In the genomic region with DNA sequence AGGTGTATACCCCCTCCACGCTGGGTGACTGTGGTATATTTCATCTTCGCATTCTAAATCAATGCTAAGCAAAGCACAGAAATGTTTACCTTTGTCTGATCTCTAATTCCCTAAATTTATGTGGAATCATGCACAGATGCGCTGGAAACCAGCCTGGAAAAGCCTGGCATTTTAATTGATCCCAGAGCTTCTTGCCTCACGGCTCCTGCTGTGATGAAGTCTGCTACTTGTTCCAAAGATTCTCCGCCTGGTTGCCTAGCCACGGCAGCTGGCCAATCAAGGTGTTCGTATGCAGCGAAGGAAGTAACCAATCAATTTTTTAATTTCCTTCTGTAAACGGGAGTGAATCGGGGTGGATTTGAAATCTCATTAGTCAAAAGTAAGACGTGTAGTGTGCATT, we compare ENCODE assay signal across 10 cellular contexts.
A peak's percentile ranks its signal among the peaks of the same experiment; 100 is the strongest.
DNase-seq lines count a peak whose midpoint lies in the region; ATAC-seq and TF ChIP-seq lines count a peak whose summit lies in the region.
"Had no signal": no experiment of that assay in that cellular context is flagged by ENCODE, and none has a peak within 500 bp of the region (broad histone marks: within the 10 kb centered on the region; RNA-seq: fewer than 3 reads in every experiment).

No MANE protein-coding gene starts in this region.

- H3K27me3 ChIP-seq in H7 (ENCODE audit: control insufficient read depth, insufficient read depth, low read length) = no peaks in the 10 kb centered on the region
- H3K27me3 ChIP-seq in SJCRH30 = no peaks in the 10 kb centered on the region
- H3K27me3 ChIP-seq in foreskin keratinocyte = no peaks in the 10 kb centered on the region
- H3K27me3 ChIP-seq in prostate gland (replicated peaks; ENCODE audit: insufficient read depth) = no peaks in the 10 kb centered on the region

- TF ChIP-seq CTCF in foreskin keratinocyte (conservative IDR thresholded peaks at IDR 0.05) (no peak), prostate gland (IDR thresholded peaks at IDR 0.05) (no peak)

- H3K4me1 ChIP-seq in SJCRH30 (peaks cover 6% of the 10 kb centered on the region; the same call in 1 of the 2 replicates), foreskin keratinocyte (no peaks in the 10 kb centered on the region), prostate gland (replicated peaks) (no peaks in the 10 kb centered on the region)

- peak; percentile 21 for DNase-seq in H7
- peak in 1 of 2 experiments; percentile 22 for DNase-seq in SJCRH30
- DNase-seq in foreskin keratinocyte = peak in 1 of 2 donors; percentile 55
- DNase-seq in superior temporal gyrus (ENCODE audit: extremely low spot score) = peak; percentile 28
- DNase-seq in prostate gland (ENCODE audit: low spot score) = no peak
- DNase-seq: activated naive CD8-positive, alpha-beta T cell treated with anti-CD3 and anti-CD28 coated beads for 36 hours; left colon; NCI-H1436 had no signal

- no peak overlapping the region for H3K4me3 ChIP-seq in H7 (ENCODE audit: insufficient read depth, low read depth, low read length)
- H3K4me3 ChIP-seq in SJCRH30 = 0 out of 2 replicates have a peak overlapping the region, but pooled peaks have one; percentile 9
- no peak overlapping the region for H3K4me3 ChIP-seq in prostate gland

- H3K9me3 ChIP-seq in SJCRH30 (replicated peaks) = no peaks in the 10 kb centered on the region
- no peaks in the 10 kb centered on the region for H3K9me3 ChIP-seq in prostate gland

- intact Hi-C loops in prostate gland (cut with DNase I) = no loop called here

- WGBS in prostate gland = 55% methylated on average over 11 of the region's 11 CpGs

- ATAC-seq in foreskin keratinocyte (peak; percentile 35), GM19455 (IDR thresholded peaks at IDR 0.05; ENCODE audit: unreplicated experiment) (no peak), GM21717 (IDR thresholded peaks at IDR 0.05; ENCODE audit: unreplicated experiment) (no peak)
- ATAC-seq: left colon had no signal

- H3K36me3 ChIP-seq in H7 (replicated peaks; ENCODE audit: control insufficient read depth, insufficient read depth, low read length) = no peaks in the 10 kb centered on the region
- H3K36me3 ChIP-seq in SJCRH30 = no peaks in the 10 kb centered on the region
- no peaks in the 10 kb centered on the region for H3K36me3 ChIP-seq in prostate gland

- TF ChIP-seq POLR2A in prostate gland (IDR thresholded peaks at IDR 0.05) = no peak

- H3K27ac ChIP-seq in SJCRH30 = no peak overlapping the region
- H3K27ac ChIP-seq in foreskin keratinocyte = no peak overlapping the region
- H3K27ac ChIP-seq in prostate gland = no peak overlapping the region
